In the genomic region with DNA sequence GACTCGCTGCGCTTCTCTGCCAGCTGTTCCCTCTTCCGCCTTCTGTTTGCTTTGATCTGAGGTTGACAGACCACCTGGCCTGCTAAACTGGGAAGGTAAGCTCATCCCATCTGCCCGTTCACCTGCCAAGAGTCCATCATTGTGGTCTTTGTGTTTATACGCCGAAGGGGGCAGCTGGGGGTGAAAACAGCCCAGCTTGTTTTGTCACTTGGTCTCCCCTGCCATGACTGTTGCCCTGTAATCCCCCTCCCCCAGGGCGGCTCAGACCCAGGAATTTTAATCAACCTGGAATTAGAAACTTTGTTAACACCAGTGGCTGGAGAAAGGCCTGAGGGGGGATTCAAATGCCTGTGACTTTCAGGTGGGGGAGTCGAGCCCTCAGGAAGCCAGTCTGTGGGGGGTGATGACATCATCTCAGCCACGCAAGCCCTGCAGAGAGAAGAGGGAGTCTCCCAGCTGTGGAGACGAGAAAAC, we compare ENCODE assay signal across 16 cellular contexts.
DNase-seq lines count a peak whose midpoint lies in the region; FAIRE-seq and TF ChIP-seq lines count a peak whose summit lies in the region.
"Had no signal": no experiment of that assay in that cellular context is flagged by ENCODE, and none has a peak within 500 bp of the region (broad histone marks: within the 10 kb centered on the region; RNA-seq: fewer than 3 reads in every experiment).

No MANE protein-coding gene starts in this region.

- H3K36me3 Mint-ChIP-seq in MCF 10A (ENCODE audit: insufficient read depth, unreplicated experiment) (peaks cover 6% of the 10 kb centered on the region), immature natural killer cell (no peaks in the 10 kb centered on the region)
- H3K36me3 Mint-ChIP-seq: IgD-negative memory B cell had no signal

- TF ChIP-seq CTCF in D721Med (IDR thresholded peaks at IDR 0.05; ENCODE audit: insufficient read depth, missing control alignments) (no peak), MCF 10A (IDR thresholded peaks at IDR 0.05; ENCODE audit: unreplicated experiment) (no peak)

- H3K27me3 Mint-ChIP-seq in MCF 10A (ENCODE audit: insufficient read depth, unreplicated experiment) (peaks cover 40% of the 10 kb centered on the region), immature natural killer cell (ENCODE audit: low read depth in 3 of 3) (peaks cover 0 to 14% (median 2%) of the 10 kb centered on the region in 3 donors)

- DNase-seq in D721Med (ENCODE audit: insufficient read length, low spot score) (peak; percentile 26), M059J (ENCODE audit: low read depth) (peak; percentile 69), NCI-H774 (lab: John Stamatoyannopoulos, UW) (peak; percentile 24), glomerular visceral epithelial cell (ENCODE audit: extremely low spot score) (peak; percentile 22), MCF 10A (ENCODE audit: unreplicated experiment) (no peak), immature natural killer cell (no peak)
- DNase-seq in activated naive CD4-positive, alpha-beta T cell (lab: John Stamatoyannopoulos, UW) = no peak
- DNase-seq in activated effector memory CD4-positive, alpha-beta T cell treated with Interleukin-2 at 50 U/mL for 16 hours = no peak
- DNase-seq: AML-193, cortex of kidney, midbrain, NCI-H446 had no signal

- H3K27ac Mint-ChIP-seq in MCF 10A (ENCODE audit: low read depth, unreplicated experiment) (no peak overlapping the region), immature natural killer cell (no peak overlapping the region)
- H3K27ac Mint-ChIP-seq: progenitor cell of endocrine pancreas had no signal

- intact Hi-C loops in MCF 10A (cut with micrococcal nuclease) = no loop called here

- no peaks in the 10 kb centered on the region for H3K9me3 Mint-ChIP-seq in MCF 10A (ENCODE audit: unreplicated experiment)
- no peaks in the 10 kb centered on the region for H3K9me3 Mint-ChIP-seq in immature natural killer cell

- no TSS peak for BruUV-seq in MCF 10A (replicated peaks; lab: Mats Ljungman, UMichigan)

- CTCF ChIA-PET in MCF 10A (lab: Yijun Ruan, JAX) = interaction anchor here (0.8 kb wide), 1 partner anchor 9 kb away, joined by 3 read pairs; no protein-coding TSS in a partner anchor

- POLR2A ChIA-PET in MCF 10A (lab: Yijun Ruan, JAX) = interaction anchor here (0.7 kb wide), 1 partner anchor 18 kb away, joined by 3 read pairs; no protein-coding TSS in a partner anchor

- no peak overlapping the region for H3K4me3 Mint-ChIP-seq in MCF 10A (ENCODE audit: unreplicated experiment)
- no peak overlapping the region for H3K4me3 Mint-ChIP-seq in immature natural killer cell
- H3K4me3 Mint-ChIP-seq: IgD-negative memory B cell had no signal

- no peaks in the 10 kb centered on the region for H3K4me1 Mint-ChIP-seq in MCF 10A (ENCODE audit: insufficient read depth, unreplicated experiment)
- no peaks in the 10 kb centered on the region for H3K4me1 Mint-ChIP-seq in immature natural killer cell
- H3K4me1 Mint-ChIP-seq: IgD-negative memory B cell had no signal

- FAIRE-seq in D721Med (lab: Jason Lieb, UNC) = peak; percentile 74
- FAIRE-seq: G401.6, GM18507 had no signal

Comparison
In these comparisons a context has a peak if more than half of its experiments do, and no peak if none do; other contexts are left out.
1. DNase-seq: peak in D721Med (single experiment), M059J (single experiment), NCI-H774 (single experiment) and glomerular visceral epithelial cell (single experiment); none in activated naive CD4-positive, alpha-beta T cell (0 of 4), MCF 10A (single experiment), immature natural killer cell (0 of 3) and activated effector memory CD4-positive, alpha-beta T cell treated with Interleukin-2 at 50 U/mL for 16 hours (single experiment).